Comparison of ENCODE assay signal across 9 cellular contexts in the genomic region with DNA sequence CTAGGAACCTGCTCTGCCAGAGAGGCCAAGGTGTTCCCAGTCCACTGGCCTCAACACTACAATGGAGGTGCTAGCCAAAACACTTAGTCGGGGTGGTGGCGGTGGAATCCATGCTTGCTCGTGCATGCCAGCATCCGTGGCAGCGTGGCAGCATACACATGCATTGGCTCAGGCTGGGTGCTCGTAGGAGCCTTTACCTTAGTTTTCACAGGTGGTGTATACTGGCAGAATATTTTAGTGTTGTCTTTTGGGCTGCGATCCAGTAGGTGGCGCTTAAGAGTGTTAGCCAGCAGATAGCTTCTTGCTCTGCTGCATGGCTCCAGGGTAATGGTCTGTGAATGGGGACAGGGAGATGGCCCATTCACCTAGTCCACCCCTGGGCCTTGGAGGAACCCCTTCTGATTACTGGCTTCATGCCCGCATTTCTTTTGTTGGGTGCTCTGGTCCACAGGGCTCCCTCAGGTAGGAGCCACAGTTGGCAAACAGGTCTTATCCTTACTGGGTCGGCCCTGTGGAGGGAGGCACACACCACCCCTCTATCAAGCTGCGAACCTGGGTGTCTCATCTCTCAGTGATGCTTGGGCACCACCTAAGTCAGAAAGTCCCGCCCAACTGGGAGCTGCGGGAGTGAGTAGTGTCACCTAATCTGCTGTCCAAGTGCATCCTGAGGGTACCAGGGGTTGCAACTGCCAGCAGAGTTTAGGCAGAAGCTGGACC. TPM values are rescaled to one million over a fixed set of nuclear protein-coding genes. Genes with fewer than 3 reads are reported as not detected.
DNase-seq lines count a peak whose midpoint lies in the region; ATAC-seq and TF ChIP-seq lines count a peak whose summit lies in the region.
"Had no signal": no experiment of that assay in that cellular context is flagged by ENCODE, and none has a peak within 500 bp of the region (broad histone marks: within the 10 kb centered on the region; RNA-seq: fewer than 3 reads in every experiment).

No MANE protein-coding gene starts in this region.

- POLR2A ChIA-PET in CD4-positive, alpha-beta T cell (lab: Charles Lee), result no interaction called here

- 77% methylated on average over 6 of the region's 13 CpGs for WGBS in prostate gland

- no peak overlapping the region for H3K27ac ChIP-seq in HL-60 (replicated peaks)
- H3K27ac ChIP-seq in prostate gland, result no peak overlapping the region
- no peak overlapping the region for H3K27ac ChIP-seq in CD4-positive, alpha-beta T cell (ENCODE audit: low read depth, low read length)

- H3K36me3 ChIP-seq in mucosa of descending colon (ENCODE audit: low read depth) (no peaks in the 10 kb centered on the region), prostate gland (no peaks in the 10 kb centered on the region)

- H3K36me3 Mint-ChIP-seq in activated naive CD4-positive, alpha-beta T cell treated with anti-CD3 and anti-CD28 coated beads for 36 hours (ENCODE audit: low read depth), result no peaks in the 10 kb centered on the region
- H3K36me3 Mint-ChIP-seq in CD4-positive, alpha-beta T cell (ENCODE audit: low read depth), result no peaks in the 10 kb centered on the region

- no peak overlapping the region for H3K27ac Mint-ChIP-seq in activated naive CD4-positive, alpha-beta T cell treated with anti-CD3 and anti-CD28 coated beads for 36 hours
- H3K27ac Mint-ChIP-seq in CD4-positive, alpha-beta T cell, result no peak overlapping the region
- H3K27ac Mint-ChIP-seq: dendritic cell treated with granulocyte-macrophage colony-stimulating factor and Interleukin-4, amounts not matched to agents 40 ng/mL and 50 ng/mL, for 4 days had no signal

- H3K4me1 Mint-ChIP-seq in activated naive CD4-positive, alpha-beta T cell treated with anti-CD3 and anti-CD28 coated beads for 36 hours (ENCODE audit: low read depth), result no peaks in the 10 kb centered on the region
- no peaks in the 10 kb centered on the region for H3K4me1 Mint-ChIP-seq in CD4-positive, alpha-beta T cell (ENCODE audit: low read depth)

- peaks cover 2% of the 10 kb centered on the region for H3K27me3 Mint-ChIP-seq in activated naive CD4-positive, alpha-beta T cell treated with anti-CD3 and anti-CD28 coated beads for 36 hours (ENCODE audit: low read depth)
- H3K27me3 Mint-ChIP-seq in CD4-positive, alpha-beta T cell, result no peaks in the 10 kb centered on the region
- H3K27me3 Mint-ChIP-seq: dendritic cell treated with granulocyte-macrophage colony-stimulating factor and Interleukin-4, amounts not matched to agents 40 ng/mL and 50 ng/mL, for 4 days had no signal

- ATAC-seq in GM18502 (IDR thresholded peaks at IDR 0.05; ENCODE audit: poor library complexity, unreplicated experiment) (peak; percentile 90), mucosa of descending colon (peak; percentile 59), HG02623 (IDR thresholded peaks at IDR 0.05; ENCODE audit: unreplicated experiment) (no peak)
- ATAC-seq in CD4-positive, alpha-beta T cell (ENCODE audit: poor library complexity), result no peak

- no peak overlapping the region for H3K4me3 Mint-ChIP-seq in activated naive CD4-positive, alpha-beta T cell treated with anti-CD3 and anti-CD28 coated beads for 36 hours
- H3K4me3 Mint-ChIP-seq in CD4-positive, alpha-beta T cell, result no peak overlapping the region
- H3K4me3 Mint-ChIP-seq: dendritic cell treated with granulocyte-macrophage colony-stimulating factor and Interleukin-4, amounts not matched to agents 40 ng/mL and 50 ng/mL, for 4 days had no signal

- intact Hi-C loops in activated naive CD4-positive, alpha-beta T cell treated with anti-CD3 and anti-CD28 coated beads for 36 hours (cut with micrococcal nuclease), result no loop called here
- intact Hi-C loops in mucosa of descending colon (cut with DNase I, micrococcal nuclease) (no loop called here), prostate gland (cut with DNase I) (no loop called here)
- intact Hi-C loops in CD4-positive, alpha-beta T cell (cut with DNase I, micrococcal nuclease), result no loop called here

- no peak for TF ChIP-seq POLR2A in prostate gland (IDR thresholded peaks at IDR 0.05)

- no peaks in the 10 kb centered on the region for H3K27me3 ChIP-seq in HL-60 (ENCODE audit: insufficient read depth, poor library complexity, severe bottlenecking)
- no peaks in the 10 kb centered on the region for H3K27me3 ChIP-seq in prostate gland (replicated peaks; ENCODE audit: insufficient read depth)
- no peaks in the 10 kb centered on the region for H3K27me3 ChIP-seq in CD4-positive, alpha-beta T cell (ENCODE audit: control insufficient read depth, insufficient read depth, low read length)

- peak; percentile 4 for DNase-seq in AG08396 (ENCODE audit: low spot score)
- peak in 1 of 2 experiments; percentile 9 for DNase-seq in HL-60 (ENCODE audit: low read depth in 1 of 2, low spot score in 1 of 2)
- DNase-seq in activated naive CD4-positive, alpha-beta T cell treated with anti-CD3 and anti-CD28 coated beads for 36 hours, result peak; percentile 17
- DNase-seq in mucosa of descending colon, result peak in 2 of 3 donors; percentile 14 to 38
- no peak for DNase-seq in prostate gland (ENCODE audit: low spot score)
- no peak for DNase-seq in CD4-positive, alpha-beta T cell

- peak; percentile 42 for TF ChIP-seq CTCF in HL-60 (IDR thresholded peaks at IDR 0.05; ENCODE audit: insufficient read depth, low read length)
- no peak for TF ChIP-seq CTCF in mucosa of descending colon (IDR thresholded peaks at IDR 0.05)
- TF ChIP-seq CTCF in prostate gland (IDR thresholded peaks at IDR 0.05), result no peak
- no peak for TF ChIP-seq CTCF in CD4-positive, alpha-beta T cell (IDR thresholded peaks at IDR 0.05)

- no peaks in the 10 kb centered on the region for H3K4me1 ChIP-seq in mucosa of descending colon (ENCODE audit: low read depth)
- H3K4me1 ChIP-seq in prostate gland (replicated peaks), result no peaks in the 10 kb centered on the region

- H3K9me3 ChIP-seq in mucosa of descending colon, result no peaks in the 10 kb centered on the region
- no peaks in the 10 kb centered on the region for H3K9me3 ChIP-seq in prostate gland
- H3K9me3 ChIP-seq in CD4-positive, alpha-beta T cell (ENCODE audit: control insufficient read depth, low read length), result no peaks in the 10 kb centered on the region

- peaks cover 2% of the 10 kb centered on the region for H3K9me3 Mint-ChIP-seq in activated naive CD4-positive, alpha-beta T cell treated with anti-CD3 and anti-CD28 coated beads for 36 hours
- no peaks in the 10 kb centered on the region for H3K9me3 Mint-ChIP-seq in CD4-positive, alpha-beta T cell
- H3K9me3 Mint-ChIP-seq: dendritic cell treated with granulocyte-macrophage colony-stimulating factor and Interleukin-4, amounts not matched to agents 40 ng/mL and 50 ng/mL, for 4 days had no signal

- CTCF ChIA-PET in activated naive CD4-positive, alpha-beta T cell treated with anti-CD3 and anti-CD28 coated beads for 36 hours (lab: Charles Lee), result interaction anchor here (0.7 kb wide), 1 partner anchor 790 kb away, joined by 3 read pairs; no protein-coding TSS in a partner anchor
- CTCF ChIA-PET in CD4-positive, alpha-beta T cell (lab: Charles Lee), result no interaction called here

- no peak overlapping the region for H3K4me3 ChIP-seq in HL-60 (replicated peaks; ENCODE audit: insufficient read depth, low read length)
- H3K4me3 ChIP-seq in mucosa of descending colon, result no peak overlapping the region
- H3K4me3 ChIP-seq in prostate gland, result no peak overlapping the region

RNA-seq across cellular contexts. Expression of gene RIPPLY1, which starts 40.0 kb away (rescaled TPM):
- total RNA-seq in activated naive CD4-positive, alpha-beta T cell treated with anti-CD3 and anti-CD28 coated beads for 36 hours, result not detected
- not detected for total RNA-seq in mucosa of descending colon
- total RNA-seq in prostate gland, result not detected
- total RNA-seq in CD4-positive, alpha-beta T cell, result not detected

RNA-seq across cellular contexts. Expression of gene CLDN2, which starts 57.1 kb away (rescaled TPM):
- not detected for total RNA-seq in activated naive CD4-positive, alpha-beta T cell treated with anti-CD3 and anti-CD28 coated beads for 36 hours
- total RNA-seq in mucosa of descending colon (under 1 TPM; 0.09 to 0.70 (median 0.22) TPM), prostate gland (under 1 TPM in 1 of 2 donors, not detected in 1; 0.28 TPM)
- not detected for total RNA-seq in CD4-positive, alpha-beta T cell

Comparison
In these comparisons a context has a peak if more than half of its experiments do, and no peak if none do; other contexts are left out.
1. DNase-seq: peak in AG08396 (single experiment), activated naive CD4-positive, alpha-beta T cell treated with anti-CD3 and anti-CD28 coated beads for 36 hours (single experiment) and mucosa of descending colon (2 of 3); none in prostate gland (single experiment) and CD4-positive, alpha-beta T cell (0 of 10).
2. ATAC-seq: peak in GM18502 (single experiment) and mucosa of descending colon (single experiment); none in CD4-positive, alpha-beta T cell (single experiment) and HG02623 (single experiment).